ENCODE assay signal across 19 cellular contexts in the genomic region with DNA sequence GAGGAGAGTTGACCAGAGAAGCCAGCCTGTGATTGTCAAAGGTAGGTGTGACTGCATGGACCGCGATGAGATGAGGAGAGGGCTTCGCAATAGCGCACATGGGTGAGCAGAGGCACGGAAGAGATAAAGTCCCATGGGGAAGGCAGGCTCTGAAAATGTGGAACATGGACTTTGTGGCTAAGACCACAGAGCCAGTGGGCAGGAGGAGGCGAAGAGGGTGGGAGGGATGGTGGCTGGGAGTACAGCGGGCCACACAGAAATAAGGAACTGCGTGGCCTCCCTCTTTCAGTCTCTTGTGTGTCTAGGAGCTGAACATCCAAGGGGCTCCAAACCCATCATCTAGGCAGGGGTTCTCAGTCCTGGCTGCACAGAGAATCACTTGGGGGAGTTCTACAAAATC.
"Had no signal": no experiment of that assay in that cellular context is flagged by ENCODE, and none has a peak within 500 bp of the region (broad histone marks: within the 10 kb centered on the region; RNA-seq: fewer than 3 reads in every experiment).

No MANE protein-coding gene starts in this region.

- DNase-seq: effector CD8-positive, alpha-beta T cell; endodermal cell; foreskin fibroblast; gastrocnemius medialis; head of caudate nucleus; kidney; natural killer cell; retina; right lobe of liver; small intestine; stimulated activated CD4-positive, alpha-beta T cell treated with anti-CD3 and anti-CD28 coated beads, Interleukin-1b, Interleukin-23, amount 100 ng/mL, for 48 hours; stimulated activated CD4-positive, alpha-beta T cell treated with anti-CD3 and anti-CD28 coated beads, Interleukin-4, amount 100 ng/mL, for 1 hour; stimulated activated CD8-positive, alpha-beta memory T cell treated with anti-CD3 and anti-CD28 coated beads, Interleukin-4, amount 100 ng/mL, for 48 hours; stimulated activated naive CD4-positive, alpha-beta T cell; stimulated activated naive CD8-positive, alpha-beta T cell treated with anti-CD3 and anti-CD28 coated beads, Interleukin-15, amount 100 ng/mL, for 72 hours; transverse colon had no signal

- ATAC-seq: esophagus mucosa; gastrocnemius medialis; left lobe of liver; natural killer cell; pancreas; right lobe of liver; stimulated activated naive CD8-positive, alpha-beta T cell treated with anti-CD3 and anti-CD28 coated beads, Interleukin-15, amount 100 ng/mL, for 72 hours had no signal
